Comparison of ENCODE assay signal across 8 cellular contexts in genomic region chr5:75050415-75050814, GRCh38. TPM values are rescaled to one million over a fixed set of nuclear protein-coding genes. Genes with fewer than 3 reads are reported as not detected.
DNase-seq lines count a peak whose midpoint lies in the region; ATAC-seq, FAIRE-seq and TF ChIP-seq lines count a peak whose summit lies in the region.

No MANE protein-coding gene starts in this region.

- ATAC-seq in GM21619 (IDR thresholded peaks at IDR 0.05; ENCODE audit: unreplicated experiment) (no peak), GM18907 (IDR thresholded peaks at IDR 0.05; ENCODE audit: unreplicated experiment) (no peak)

- H3K27ac Mint-ChIP-seq in progenitor cell of endocrine pancreas, result no peak overlapping the region

- no peaks in the 10 kb centered on the region for H3K9me3 ChIP-seq in OCI-LY3 (ENCODE audit: insufficient read depth, low read length)

- 0 out of 2 replicates have a peak, but pooled peaks cover 4% of the 10 kb centered on the region for H3K27me3 ChIP-seq in OCI-LY3 (ENCODE audit: low read depth, low read length)

- TF ChIP-seq CTCF in OCI-LY3 (IDR thresholded peaks at IDR 0.05; ENCODE audit: low read depth, low read length), result no peak
- TF ChIP-seq CTCF in coronary artery (IDR thresholded peaks at IDR 0.05), result no peak
- TF ChIP-seq CTCF in progenitor cell of endocrine pancreas (IDR thresholded peaks at IDR 0.05; ENCODE audit: unreplicated experiment), result peak; percentile 22

- H3K27ac ChIP-seq in OCI-LY3 (ENCODE audit: low read length) (no peak overlapping the region), coronary artery (peak overlapping the region in 1 of 2 donors; percentile 0)

- peak overlapping the region; percentile 22 for H3K4me3 Mint-ChIP-seq in progenitor cell of endocrine pancreas (ENCODE audit: low read depth)

- H3K36me3 ChIP-seq in OCI-LY3 (replicated peaks; ENCODE audit: low read depth, low read length), result no peaks in the 10 kb centered on the region

- no peak overlapping the region for H3K9ac ChIP-seq in OCI-LY3 (ENCODE audit: low read length)

- H3K27me3 Mint-ChIP-seq in progenitor cell of endocrine pancreas, result peaks cover 37% of the 10 kb centered on the region

- H3K4me1 ChIP-seq in OCI-LY3 (ENCODE audit: low read length), result peaks cover 34% of the 10 kb centered on the region

- DNase-seq in NCI-H2227 (lab: John Stamatoyannopoulos, UW; ENCODE audit: unreplicated experiment) (peak; percentile 26), NCI-H2227 treated with DMSO at 0.1 percent for 48 hours (lab: John Stamatoyannopoulos, UW) (no peak), coronary artery (ENCODE audit: low spot score) (no peak), progenitor cell of endocrine pancreas (ENCODE audit: low spot score, unreplicated experiment) (no peak), frontal cortex (ENCODE audit: low spot score in 2 of 2) (no peak)

- H3K4me3 ChIP-seq in OCI-LY3 (ENCODE audit: low read length) (no peak overlapping the region), coronary artery (peak overlapping the region; percentile 5)

- no peak for FAIRE-seq in frontal cortex (lab: Jason Lieb, UNC)

- H2AFZ ChIP-seq in OCI-LY3 (ENCODE audit: low read depth, low read length), result no peak overlapping the region; the same call in 1 of the 2 replicates

- H3K36me3 Mint-ChIP-seq in progenitor cell of endocrine pancreas (ENCODE audit: insufficient read depth), result peaks cover 2% of the 10 kb centered on the region

- no peaks in the 10 kb centered on the region for H4K20me1 ChIP-seq in OCI-LY3 (ENCODE audit: insufficient read depth, low read length)

- H3K4me2 ChIP-seq in OCI-LY3 (ENCODE audit: low read length), result peak overlapping the region; percentile 74; the same call in 1 of the 2 replicates

- H3K79me2 ChIP-seq in OCI-LY3 (ENCODE audit: low read length), result no peaks in the 10 kb centered on the region

- peaks cover 28% of the 10 kb centered on the region for H3K4me1 Mint-ChIP-seq in progenitor cell of endocrine pancreas (ENCODE audit: low read depth)

- no peaks in the 10 kb centered on the region for H3K9me3 Mint-ChIP-seq in progenitor cell of endocrine pancreas (ENCODE audit: low read depth)

RNA-seq across cellular contexts. Expression of gene GCNT4, which starts 1.9 kb away (rescaled TPM):
- total RNA-seq in progenitor cell of endocrine pancreas, result 2.5 and 3.3 TPM in 2 replicates
- total RNA-seq in frontal cortex, result 2.4 TPM
